1 cellular context compared by ENCODE assay signal in the genomic region with DNA sequence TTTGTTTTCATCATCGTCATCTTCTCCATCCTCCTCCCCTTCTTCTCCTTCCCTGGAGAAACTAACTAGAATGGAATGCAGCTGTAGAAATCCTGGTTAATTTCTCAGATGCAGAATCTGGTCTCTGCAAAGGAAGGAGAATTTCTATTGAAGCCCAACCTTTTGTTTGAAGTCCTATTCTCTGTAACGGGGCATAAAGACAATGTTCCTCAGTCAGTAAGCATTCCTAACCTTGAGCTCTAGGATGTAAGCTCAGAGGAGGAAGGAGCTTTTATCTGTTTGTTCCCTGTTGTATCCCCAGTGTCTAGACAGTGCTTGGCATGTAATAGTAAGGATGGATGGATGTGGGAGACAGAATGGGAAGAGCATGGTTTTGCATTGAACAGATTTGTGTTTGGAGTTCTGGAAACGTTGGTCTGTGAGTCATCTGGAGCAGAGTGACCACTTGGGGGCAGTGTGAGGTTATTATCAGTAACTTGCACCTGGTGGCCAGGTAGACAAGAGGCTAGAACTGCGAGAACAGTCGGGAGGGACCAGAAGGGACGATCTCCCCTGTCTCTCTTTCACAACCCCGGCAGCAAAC.
A peak's percentile ranks its signal among the peaks of the same experiment; 100 is the strongest.
TF ChIP-seq lines count a peak whose summit lies in the region.

No MANE protein-coding gene starts in this region.

TF ChIP-seq in H1, 55 proteins besides CTCF, POLR2A, EP300 and RAD21 (continued from another document):
- TF ChIP-seq TCF12 (IDR thresholded peaks at IDR 0.05; ENCODE audit: low read depth, low read length) (peak; percentile 75; the same call in 1 of the 2 replicates), EGR1 (IDR thresholded peaks at IDR 0.05; ENCODE audit: borderline replicate concordance, low read depth, low read length) (no peak), CREB1 (IDR thresholded peaks at IDR 0.05) (0 out of 2 replicates have a peak, but pooled peaks have one; percentile 48), JUN (IDR thresholded peaks at IDR 0.05; ENCODE audit: low read depth, low read length) (0 out of 2 replicates have a peak, but pooled peaks have one; percentile 66)
